ENCODE assay signal across 34 cellular contexts in the genomic region with DNA sequence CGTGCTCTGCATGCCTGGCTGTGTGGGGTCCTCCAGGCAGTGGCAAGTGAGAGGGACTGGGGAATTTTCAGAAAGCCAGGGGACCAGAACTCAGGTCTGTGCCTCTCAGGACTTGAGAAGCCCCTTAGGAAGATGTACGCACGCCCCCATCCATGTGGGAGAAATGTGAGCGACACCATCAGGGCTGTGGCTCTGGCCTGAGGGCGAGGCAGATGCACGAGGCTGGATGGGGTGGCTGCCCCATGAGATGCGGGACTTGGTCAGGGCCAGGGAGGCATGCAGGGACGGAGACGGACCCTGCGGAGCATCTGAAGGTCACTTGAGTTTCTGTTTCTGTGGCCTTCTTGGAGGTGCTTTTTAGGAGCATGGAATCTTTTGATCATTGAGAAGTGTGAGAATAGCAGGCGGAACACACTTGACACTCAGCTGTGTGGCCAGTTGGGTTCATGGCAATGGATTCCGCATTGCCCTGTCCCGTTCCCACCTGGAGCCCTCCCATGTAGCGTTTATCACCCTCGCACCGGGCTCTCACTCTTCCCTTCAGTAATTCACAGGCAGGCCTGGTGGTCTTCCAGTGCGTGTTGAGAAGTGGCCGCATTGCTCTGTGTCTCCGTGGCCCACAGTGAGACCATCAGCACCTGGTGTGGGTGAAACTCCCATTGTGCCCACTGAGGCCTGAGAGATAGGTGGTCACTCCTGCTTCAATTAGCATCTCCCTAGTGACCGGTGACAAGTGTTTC. TPM values are rescaled to one million over a fixed set of nuclear protein-coding genes. Genes with fewer than 3 reads are reported as not detected.
"Had no signal": no experiment of that assay in that cellular context is flagged by ENCODE, and none has a peak within 500 bp of the region (broad histone marks: within the 10 kb centered on the region; RNA-seq: fewer than 3 reads in every experiment).

No MANE protein-coding gene starts in this region.

- H3K27me3 Mint-ChIP-seq: activated CD4-positive, alpha-beta T cell treated with anti-CD3 and anti-CD28 coated beads, Interleukin-2, amount 10 ng/mL, durations not matched to agents 24 days and 14 days; activated naive CD8-positive, alpha-beta T cell; central memory CD8-positive, alpha-beta T cell had no signal

- H3K4me1 ChIP-seq: adrenal gland, ascending aorta, colonic mucosa, neural progenitor cell, prostate gland, stomach, vagina had no signal

- DNase-seq: activated CD4-positive, alpha-beta T cell treated with anti-CD3 and anti-CD28 coated beads, Interleukin-2, amount 10 ng/mL, durations not matched to agents 24 days and 14 days; activated CD8-positive, alpha-beta T cell treated with anti-CD3 and anti-CD28 coated beads for 36 hours; activated T-cell treated with anti-CD3 and anti-CD28 coated beads, Interleukin-2, amount 50 U/mL, for 24 hours; brain microvascular endothelial cell; colonic mucosa; effector memory CD8-positive, alpha-beta T cell; hypothalamus; mesenchymal stem cell; naive B cell; SK-N-SH; stimulated activated CD4-positive, alpha-beta T cell treated with anti-CD3 and anti-CD28 coated beads, Interleukin-2, amount 100 ng/mL, for 24 hours; stomach; trophoblast cell had no signal

- H3K36me3 ChIP-seq: adrenal gland, ascending aorta, brain microvascular endothelial cell, colonic mucosa, neural progenitor cell, prostate gland, stomach, vagina had no signal

- H3K9me3 ChIP-seq: adrenal gland, colonic mucosa, prostate gland, SK-N-SH had no signal

- H3K27ac Mint-ChIP-seq: activated CD4-positive, alpha-beta T cell treated with anti-CD3 and anti-CD28 coated beads, Interleukin-2, amount 10 ng/mL, durations not matched to agents 24 days and 14 days; activated CD8-positive, alpha-beta T cell treated with anti-CD3 and anti-CD28 coated beads for 36 hours; activated naive CD8-positive, alpha-beta T cell; activated T-cell treated with anti-CD3 and anti-CD28 coated beads, Interleukin-2, amount 50 U/mL, for 24 hours; effector memory CD8-positive, alpha-beta T cell; naive B cell; neural progenitor cell; stimulated activated memory B cell treated with anti-CD40 and anti-IgM and Interleukin-4, amounts not matched to agents 10 μg/mL and 1 μg/mL and 100 μg/mL, for 72 hours had no signal

- ATAC-seq: activated CD4-positive, CD25-positive, alpha-beta regulatory T cell treated with anti-CD3 and anti-CD28 coated beads, Interleukin-2, amount 50 U/mL, for 24 hours; activated CD8-positive, alpha-beta T cell treated with anti-CD3 and anti-CD28 coated beads for 36 hours; effector memory CD8-positive, alpha-beta T cell; esophagus mucosa; right cardiac atrium; stimulated activated memory B cell treated with anti-CD40 and anti-IgM and Interleukin-4, amounts not matched to agents 10 μg/mL and 1 μg/mL and 100 μg/mL, for 72 hours had no signal

- H3K27ac ChIP-seq: adrenal gland, ascending aorta, brain microvascular endothelial cell, colonic mucosa, dorsolateral prefrontal cortex, neural progenitor cell, prostate gland, skin epidermis, stomach, vagina, VCaP had no signal

- H3K4me3 Mint-ChIP-seq: activated CD4-positive, alpha-beta T cell treated with anti-CD3 and anti-CD28 coated beads, Interleukin-2, amount 10 ng/mL, durations not matched to agents 24 days and 14 days; activated CD8-positive, alpha-beta T cell treated with anti-CD3 and anti-CD28 coated beads for 36 hours; activated naive CD8-positive, alpha-beta T cell; activated T-cell treated with anti-CD3 and anti-CD28 coated beads, Interleukin-2, amount 50 U/mL, for 24 hours; central memory CD8-positive, alpha-beta T cell; effector memory CD8-positive, alpha-beta T cell; naive B cell; neural progenitor cell; stimulated activated memory B cell treated with anti-CD40 and anti-IgM and Interleukin-4, amounts not matched to agents 10 μg/mL and 1 μg/mL and 100 μg/mL, for 72 hours had no signal

- H3K27me3 ChIP-seq: adrenal gland, ascending aorta, brain microvascular endothelial cell, colonic mucosa, neural progenitor cell, vagina had no signal

- H3K4me3 ChIP-seq: adrenal gland, ascending aorta, colonic mucosa, dorsolateral prefrontal cortex, neural progenitor cell, prostate gland, skin epidermis, stomach, vagina had no signal

- H3K4me1 Mint-ChIP-seq: activated CD4-positive, alpha-beta T cell treated with anti-CD3 and anti-CD28 coated beads, Interleukin-2, amount 10 ng/mL, durations not matched to agents 24 days and 14 days; central memory CD8-positive, alpha-beta T cell; naive B cell; stimulated activated memory B cell treated with anti-CD40 and anti-IgM and Interleukin-4, amounts not matched to agents 10 μg/mL and 1 μg/mL and 100 μg/mL, for 72 hours had no signal

- H3K36me3 Mint-ChIP-seq: activated naive CD8-positive, alpha-beta T cell; neural progenitor cell; stimulated activated memory B cell treated with anti-CD40 and anti-IgM and Interleukin-4, amounts not matched to agents 10 μg/mL and 1 μg/mL and 100 μg/mL, for 72 hours had no signal

RNA-seq across cellular contexts. Expression of gene ACTRT2, which starts 30.7 kb away (rescaled TPM):
- total RNA-seq: activated CD4-positive, alpha-beta T cell treated with anti-CD3 and anti-CD28 coated beads, Interleukin-2, amount 10 ng/mL, durations not matched to agents 24 days and 14 days; activated CD8-positive, alpha-beta T cell treated with anti-CD3 and anti-CD28 coated beads for 36 hours; adrenal gland; ascending aorta; colonic mucosa; endothelial cell of umbilical vein; esophagus mucosa; frontal cortex; lower leg skin; mucosa of gallbladder; osteocyte; right cardiac atrium; stomach; T-helper 2 cell treated with Interferon-gamma antibody and Interleukin-4, amounts not matched to agents 100 ng/mL and 5 ng/mL, for 36 hours; temporal lobe; vagina had no signal
